Comparison of ENCODE assay signal across 15 cellular contexts in genomic region chr11:45936655-45937054, GRCh38. TPM values are rescaled to one million over a fixed set of nuclear protein-coding genes. Genes with fewer than 3 reads are reported as not detected.
"Had no signal": no experiment of that assay in that cellular context is flagged by ENCODE, and none has a peak within 500 bp of the region (broad histone marks: within the 10 kb centered on the region; RNA-seq: fewer than 3 reads in every experiment).

No MANE protein-coding gene starts in this region.

- H3K9me2 ChIP-seq: SK-N-SH had no signal

- DNase-seq: activated effector memory CD4-positive, alpha-beta T cell treated with Interleukin-2 at 50 U/mL for 16 hours; activated T-cell treated with anti-CD3 and anti-CD28 coated beads for 4 hours; cortex of kidney; effector CD4-positive, alpha-beta T cell; islet precursor cell; natural killer cell; retina; SK-N-SH; stimulated activated naive CD4-positive, alpha-beta T cell; T-helper 2 cell; tibial artery had no signal

- H3K9me3 ChIP-seq: neutrophil, SK-N-SH, tibial artery had no signal

- H2AFZ ChIP-seq: parathyroid adenoma had no signal

- H3K4me3 ChIP-seq: tibial artery had no signal

- H3K27ac ChIP-seq: neutrophil, parathyroid adenoma, tibial artery had no signal

- ATAC-seq: natural killer cell had no signal

- H3K79me2 ChIP-seq: parathyroid adenoma had no signal

- H3K27me3 ChIP-seq: neutrophil, tibial artery had no signal

- H3K9ac ChIP-seq: parathyroid adenoma, SK-N-SH had no signal

- H3K4me2 ChIP-seq: SK-N-SH had no signal

RNA-seq across cellular contexts. Expression of gene LARGE2, which starts 14.2 kb away (rescaled TPM):
- total RNA-seq: lung microvascular endothelial cell, subcutaneous adipose tissue had no signal
